10 cellular contexts compared by ENCODE assay signal in the genomic region with DNA sequence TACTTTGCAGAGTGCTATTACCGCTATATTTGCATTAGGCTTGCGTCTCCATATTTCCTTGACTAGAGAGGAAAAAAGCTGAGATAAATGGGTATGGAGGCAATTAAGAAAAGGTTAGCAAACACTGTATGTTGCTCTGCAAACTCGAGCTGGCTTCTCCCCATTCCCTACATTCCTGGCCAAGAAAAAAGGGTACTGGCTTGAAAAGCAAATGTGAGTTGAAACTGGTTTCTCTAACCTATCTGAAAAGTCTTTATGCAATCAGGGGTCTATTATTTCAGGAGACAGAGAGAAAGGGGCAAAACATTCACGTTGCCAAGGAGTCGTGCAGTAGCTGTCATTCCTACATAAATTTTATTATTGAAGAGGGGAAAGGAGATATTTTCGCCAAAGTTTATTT. TPM values are rescaled to one million over a fixed set of nuclear protein-coding genes. Genes with fewer than 3 reads are reported as not detected.
DNase-seq lines count a peak whose midpoint lies in the region; ATAC-seq and TF ChIP-seq lines count a peak whose summit lies in the region.
"Had no signal": no experiment of that assay in that cellular context is flagged by ENCODE, and none has a peak within 500 bp of the region (broad histone marks: within the 10 kb centered on the region; RNA-seq: fewer than 3 reads in every experiment).

No MANE protein-coding gene starts in this region.

- no peak for ATAC-seq in GM18868 (IDR thresholded peaks at IDR 0.05; ENCODE audit: unreplicated experiment)
- ATAC-seq in HG03196 (IDR thresholded peaks at IDR 0.05; ENCODE audit: unreplicated experiment), result no peak

- H3K4me1 ChIP-seq in breast epithelium, result no peaks in the 10 kb centered on the region
- H3K4me1 ChIP-seq in esophagus squamous epithelium, result peaks cover 0 to 7% (median 0%) of the 10 kb centered on the region in 3 donors
- H3K4me1 ChIP-seq in urinary bladder (ENCODE audit: insufficient read depth), result no peaks in the 10 kb centered on the region

- no peak overlapping the region for H3K4me3 Mint-ChIP-seq in MCF 10A (ENCODE audit: unreplicated experiment)

- no peak for TF ChIP-seq CTCF in breast epithelium (IDR thresholded peaks at IDR 0.05)
- TF ChIP-seq CTCF in MCF 10A (IDR thresholded peaks at IDR 0.05; ENCODE audit: unreplicated experiment), result no peak
- TF ChIP-seq CTCF in esophagus squamous epithelium (IDR thresholded peaks at IDR 0.05), result no peak

- no peaks in the 10 kb centered on the region for H3K36me3 Mint-ChIP-seq in MCF 10A (ENCODE audit: insufficient read depth, unreplicated experiment)

- intact Hi-C loops in breast epithelium (cut with DNase I; ENCODE audit: low total_unique reads) (no loop called here), MCF 10A (cut with micrococcal nuclease) (loop anchor here (10.0 kb wide), 1 partner anchor 230 kb away; no protein-coding TSS in a partner anchor), esophagus squamous epithelium (cut with DNase I) (no loop called here)

- no TSS peak for BruUV-seq in MCF 10A (replicated peaks; lab: Mats Ljungman, UMichigan)

- DNase-seq in breast epithelium (ENCODE audit: low spot score in 2 of 2) (no peak), MCF 10A (ENCODE audit: unreplicated experiment) (no peak), esophagus squamous epithelium (lab: John Stamatoyannopoulos, UW) (no peak), myocyte (ENCODE audit: low read depth) (peak; percentile 11), NCI-H187 treated with DMSO at 0.1 percent for 48 hours (lab: John Stamatoyannopoulos, UW) (no peak)
- DNase-seq: NCI-H82 had no signal

- no peaks in the 10 kb centered on the region for H3K9me3 Mint-ChIP-seq in MCF 10A (ENCODE audit: unreplicated experiment)

- CTCF ChIA-PET in MCF 10A (lab: Yijun Ruan, JAX), result interaction anchor here (0.5 to 1.3 kb wide), 3 partner anchors 16 to 1214 kb away, joined by 3 to 5 read pairs (median 3); no protein-coding TSS in a partner anchor

- H3K36me3 ChIP-seq in breast epithelium (no peaks in the 10 kb centered on the region), esophagus squamous epithelium (no peaks in the 10 kb centered on the region), urinary bladder (ENCODE audit: insufficient read depth) (no peaks in the 10 kb centered on the region)

- H3K27me3 ChIP-seq in breast epithelium (peaks cover 0 to 14% of the 10 kb centered on the region in 2 donors), esophagus squamous epithelium (peaks cover 0 to 3% (median 0%) of the 10 kb centered on the region in 4 donors)

- POLR2A ChIA-PET in MCF 10A (lab: Yijun Ruan, JAX), result interaction anchor here (0.6 kb wide), 1 partner anchor 103 kb away, joined by 3 read pairs; no protein-coding TSS in a partner anchor

- no peaks in the 10 kb centered on the region for H3K9me3 ChIP-seq in breast epithelium
- H3K9me3 ChIP-seq in esophagus squamous epithelium, result no peaks in the 10 kb centered on the region

- TF ChIP-seq POLR2A in breast epithelium (IDR thresholded peaks at IDR 0.05) (no peak), esophagus squamous epithelium (IDR thresholded peaks at IDR 0.05) (no peak)

- H3K27ac Mint-ChIP-seq in MCF 10A (ENCODE audit: low read depth, unreplicated experiment), result no peak overlapping the region

- H3K4me3 ChIP-seq in breast epithelium (peak overlapping the region; percentile 57 to 80 (median 67)), esophagus squamous epithelium (peak overlapping the region in 3 of 4 donors; percentile 46 to 72 (median 62)), urinary bladder (ENCODE audit: low read depth, low read length) (peak overlapping the region; percentile 76)

- 54 to 56% methylated on average over 6 of the region's 6 CpGs for WGBS in esophagus squamous epithelium, 2 donors
- 32% methylated on average over 6 of the region's 6 CpGs for WGBS in urinary bladder

- H3K4me1 Mint-ChIP-seq in MCF 10A (ENCODE audit: insufficient read depth, unreplicated experiment), result peaks cover 11% of the 10 kb centered on the region

- H3K27ac ChIP-seq in breast epithelium (peak overlapping the region; percentile 53 to 84), esophagus squamous epithelium (peak overlapping the region in 3 of 4 donors; percentile 18 to 85 (median 73)), urinary bladder (ENCODE audit: low read depth) (no peak overlapping the region)

- H3K27me3 Mint-ChIP-seq in MCF 10A (ENCODE audit: insufficient read depth, unreplicated experiment), result peaks cover 28% of the 10 kb centered on the region

RNA-seq across cellular contexts. Expression of gene TMEM47, which starts 2.1 kb away (rescaled TPM):
- total RNA-seq in breast epithelium (10 to 100 TPM; 36.8 to 47.9 (median 37.0) TPM), MCF 10A (2022) (1.6 TPM in 2 replicates), esophagus squamous epithelium (10 to 100 TPM in 2 of 4 donors, 1 to 10 TPM in 2; 1.6 to 35.1 (median 8.0) TPM), myocyte (69.2 and 81.1 TPM in 2 replicates), urinary bladder (54.1 TPM)
- polyA plus RNA-seq in myocyte (2012), result 31.0 TPM
- polyA plus RNA-seq in urinary bladder, result 47.7 TPM
- total RNA-seq: T-helper 2 cell treated with Interferon-gamma antibody and Interleukin-4, amounts not matched to agents 100 ng/mL and 5 ng/mL, for 36 hours had no signal
